ENCODE assay signal across 8 cellular contexts in genomic region chrX:124217289-124218251, GRCh38.
DNase-seq lines count a peak whose midpoint lies in the region; ATAC-seq, FAIRE-seq and TF ChIP-seq lines count a peak whose summit lies in the region.

No MANE protein-coding gene starts in this region.

- no peaks in the 10 kb centered on the region for H3K79me2 ChIP-seq in keratinocyte (ENCODE audit: control insufficient read depth, insufficient read depth, low read length)

- no peak overlapping the region for H2AFZ ChIP-seq in keratinocyte (ENCODE audit: control insufficient read depth, low read length)

- H3K27me3 ChIP-seq in keratinocyte (ENCODE audit: control insufficient read depth, extremely low read depth, insufficient read depth, low read length), result no peaks in the 10 kb centered on the region

- H4K20me1 ChIP-seq in keratinocyte (ENCODE audit: control insufficient read depth, extremely low read depth, insufficient read depth, low read length), result no peaks in the 10 kb centered on the region

- H3K9ac ChIP-seq in keratinocyte (ENCODE audit: control insufficient read depth, extremely low read depth, insufficient read depth, low read length), result no peak overlapping the region

- no peaks in the 10 kb centered on the region for H3K9me1 ChIP-seq in keratinocyte (ENCODE audit: control insufficient read depth, extremely low read depth, insufficient read depth, low read length)

- peak overlapping the region; percentile 29 for H3K4me2 ChIP-seq in keratinocyte (ENCODE audit: control insufficient read depth, extremely low read depth, insufficient read depth, low read depth, low read length)

- no peak overlapping the region for H3K4me3 ChIP-seq in AG10803 (ENCODE audit: low read length)
- H3K4me3 ChIP-seq in keratinocyte (ENCODE audit: control insufficient read depth in 2 of 3, extremely low read depth in 1 of 3, insufficient read depth in 2 of 3, low read depth in 1 of 3, low read length in 3 of 3), result no peak overlapping the region
- H3K4me3 ChIP-seq in coronary artery, result no peak overlapping the region

- peak; percentile 63 for FAIRE-seq in keratinocyte (lab: Jason Lieb, UNC)

- H3K27ac Mint-ChIP-seq in stimulated activated naive CD8-positive, alpha-beta T cell treated with anti-CD3 and anti-CD28 coated beads, Interleukin-15, amount 100 ng/mL, for 72 hours, result peak overlapping the region; percentile 95 to 97

- dilution Hi-C loops in keratinocyte (cut with MboI; ENCODE audit: extremely low pct_ligation_motif_present, low sequenced_read_pairs), result no loop called here

- no peaks in the 10 kb centered on the region for H3K27me3 Mint-ChIP-seq in stimulated activated naive CD8-positive, alpha-beta T cell treated with anti-CD3 and anti-CD28 coated beads, Interleukin-15, amount 100 ng/mL, for 72 hours

- peaks cover 87% of the 10 kb centered on the region for H3K4me1 Mint-ChIP-seq in stimulated activated naive CD8-positive, alpha-beta T cell treated with anti-CD3 and anti-CD28 coated beads, Interleukin-15, amount 100 ng/mL, for 72 hours

- DNase-seq in AG10803 (ENCODE audit: low read depth), result peak; percentile 22
- DNase-seq in RWPE1 (ENCODE audit: low spot score), result peak; percentile 5
- peak; percentile 84 for DNase-seq in activated effector memory CD4-positive, alpha-beta T cell treated with anti-CD3 and anti-CD28 coated beads, Interleukin-2, amount 50 U/mL, for 16 hours
- peak; percentile 23 for DNase-seq in keratinocyte (ENCODE audit: low read depth, low spot score)
- DNase-seq in stimulated activated naive CD8-positive, alpha-beta T cell treated with anti-CD3 and anti-CD28 coated beads, Interleukin-15, amount 100 ng/mL, for 72 hours, result peak; percentile 56 to 77
- DNase-seq in coronary artery (ENCODE audit: low spot score), result no peak

- no peaks in the 10 kb centered on the region for H3K9me3 ChIP-seq in keratinocyte (ENCODE audit: control insufficient read depth, low read depth, low read length)

- POLR2A ChIA-PET in RWPE1 (lab: Yijun Ruan, JAX; ENCODE audit: low non-redundant PET), result no interaction called here

- H3K9me3 Mint-ChIP-seq in stimulated activated naive CD8-positive, alpha-beta T cell treated with anti-CD3 and anti-CD28 coated beads, Interleukin-15, amount 100 ng/mL, for 72 hours, result peaks cover 0 to 5% of the 10 kb centered on the region in 2 donors

- peak; percentile 69 for ATAC-seq in GM19023 (IDR thresholded peaks at IDR 0.05; ENCODE audit: unreplicated experiment)
- peak; percentile 69 for ATAC-seq in HG03066 (IDR thresholded peaks at IDR 0.05; ENCODE audit: low read depth, unreplicated experiment)
- peak; percentile 92 for ATAC-seq in stimulated activated naive CD8-positive, alpha-beta T cell treated with anti-CD3 and anti-CD28 coated beads, Interleukin-15, amount 100 ng/mL, for 72 hours

- peaks cover 12% of the 10 kb centered on the region for H3K4me1 ChIP-seq in keratinocyte (ENCODE audit: control insufficient read depth, extremely low read depth, insufficient read depth, low read length)

- peak overlapping the region; percentile 76 to 88 for H3K4me3 Mint-ChIP-seq in stimulated activated naive CD8-positive, alpha-beta T cell treated with anti-CD3 and anti-CD28 coated beads, Interleukin-15, amount 100 ng/mL, for 72 hours

- CTCF ChIA-PET in RWPE1 (lab: Yijun Ruan, JAX), result no interaction called here

- H3K27ac ChIP-seq in RWPE1, result no peak overlapping the region
- H3K27ac ChIP-seq in keratinocyte (ENCODE audit: control insufficient read depth, insufficient read depth, low read length), result peak overlapping the region; percentile 66
- peak overlapping the region in 1 of 2 donors; percentile 2 for H3K27ac ChIP-seq in coronary artery

- TF ChIP-seq CTCF in AG10803 (conservative IDR thresholded peaks at IDR 0.05; ENCODE audit: low read length) (no peak), RWPE1 (conservative IDR thresholded peaks at IDR 0.05; ENCODE audit: low read depth) (no peak), keratinocyte (optimal IDR thresholded peaks at IDR 0.05 in 1 of 3, IDR thresholded peaks at IDR 0.05 in 1 of 3, conservative IDR thresholded peaks at IDR 0.05 in 1 of 3; ENCODE audit: extremely low read depth in 1 of 3, insufficient read depth in 2 of 3, low read length in 3 of 3) (no peak), coronary artery (IDR thresholded peaks at IDR 0.05) (no peak)

- H3K36me3 ChIP-seq in keratinocyte (ENCODE audit: control insufficient read depth in 2 of 2, extremely low read depth in 1 of 2, insufficient read depth in 2 of 2, low read length in 2 of 2), result no peaks in the 10 kb centered on the region
